In genomic region chr1:63557365-63557987, GRCh38 we compare ENCODE assay signal across 7 cellular contexts. TPM values are rescaled to one million over a fixed set of nuclear protein-coding genes. Genes with fewer than 3 reads are reported as not detected.
A peak's percentile ranks its signal among the peaks of the same experiment; 100 is the strongest.
DNase-seq lines count a peak whose midpoint lies in the region; ATAC-seq, FAIRE-seq and TF ChIP-seq lines count a peak whose summit lies in the region.

No MANE protein-coding gene starts in this region.

- WGBS in hepatocyte (ENCODE audit: low lambda C conversion rate, missing lambda C conversion rate) = 57% methylated on average over 6 of the region's 6 CpGs

- no peaks in the 10 kb centered on the region for H3K79me2 ChIP-seq in hepatocyte

- ATAC-seq in HG03045 (IDR thresholded peaks at IDR 0.05; ENCODE audit: unreplicated experiment) = no peak
- ATAC-seq in HG03135 (IDR thresholded peaks at IDR 0.05; ENCODE audit: unreplicated experiment) = no peak

- no peak overlapping the region for H3K27ac ChIP-seq in hepatocyte

- H3K9me2 ChIP-seq in hepatocyte (replicated peaks; ENCODE audit: insufficient read depth) = no peaks in the 10 kb centered on the region

- H4K20me1 ChIP-seq in hepatocyte (ENCODE audit: insufficient read depth, poor library complexity, severe bottlenecking) = no peaks in the 10 kb centered on the region

- DNase-seq in HT-29 (ENCODE audit: low spot score) = peak; percentile 59
- DNase-seq in hepatocyte (ENCODE audit: low spot score) = peak; percentile 55
- no peak for DNase-seq in NCI-H2029 (lab: John Stamatoyannopoulos, UW)

- H3K4me3 ChIP-seq in WI38 (ENCODE audit: low read depth, low read length) (no peak overlapping the region), hepatocyte (no peak overlapping the region)

- H2AFZ ChIP-seq in hepatocyte = peak overlapping the region; percentile 38

- H3K9me3 ChIP-seq in hepatocyte (ENCODE audit: low read depth) = no peaks in the 10 kb centered on the region

- TF ChIP-seq CTCF in WI38 (IDR thresholded peaks at IDR 0.05; ENCODE audit: low read depth, low read length) (peak; percentile 61), hepatocyte (IDR thresholded peaks at IDR 0.05; ENCODE audit: poor library complexity) (peak; percentile 64)

- no peaks in the 10 kb centered on the region for H3K27me3 ChIP-seq in hepatocyte

- no peak overlapping the region for H3K4me2 ChIP-seq in hepatocyte

- H3K36me3 ChIP-seq in hepatocyte (replicated peaks; ENCODE audit: insufficient read depth, low read depth) = no peaks in the 10 kb centered on the region

- no peaks in the 10 kb centered on the region for H3K4me1 ChIP-seq in hepatocyte (ENCODE audit: insufficient read depth)

- FAIRE-seq in G401.6 (lab: Jason Lieb, UNC) = peak; percentile 83

RNA-seq across cellular contexts. Expression of gene EFCAB7, which starts 34.2 kb away (rescaled TPM):
- total RNA-seq in HT-29 (2014; rRNA removed; shearing (Covaris generic)) = 1.2 and 1.4 TPM in 2 replicates
- total RNA-seq in hepatocyte = 4.9 and 7.9 TPM in 2 replicates
- polyA plus RNA-seq in hepatocyte = 4.3 and 4.8 TPM in 2 replicates

RNA-seq across cellular contexts. Expression of gene ITGB3BP, which starts 34.5 kb away (rescaled TPM):
- total RNA-seq in HT-29 (2014; rRNA removed; shearing (Covaris generic)) = 14.1 and 16.9 TPM in 2 replicates
- 27.7 and 28.5 TPM in 2 replicates for total RNA-seq in hepatocyte
- 14.6 and 24.1 TPM in 2 replicates for polyA plus RNA-seq in hepatocyte

RNA-seq across cellular contexts. Expression of gene PGM1, which starts 35.7 kb away (rescaled TPM):
- total RNA-seq in HT-29 (2014; rRNA removed; shearing (Covaris generic)) = 18.0 and 19.7 TPM in 2 replicates
- total RNA-seq in hepatocyte = 76.1 and 88.9 TPM in 2 replicates
- polyA plus RNA-seq in hepatocyte = 71.2 and 85.0 TPM in 2 replicates
